ENCODE assay signal across 23 cellular contexts in genomic region chr4:138639018-138639876, GRCh38.
A peak's percentile ranks its signal among the peaks of the same experiment; 100 is the strongest.
DNase-seq lines count a peak whose midpoint lies in the region; ATAC-seq and TF ChIP-seq lines count a peak whose summit lies in the region.
"Had no signal": no experiment of that assay in that cellular context is flagged by ENCODE, and none has a peak within 500 bp of the region (broad histone marks: within the 10 kb centered on the region; RNA-seq: fewer than 3 reads in every experiment).

No MANE protein-coding gene starts in this region.

- dilution Hi-C loops in mammary epithelial cell (cut with HindIII; ENCODE audit: low sequenced_read_pairs), result no loop called here

- H3K4me1 Mint-ChIP-seq in immature natural killer cell, result no peaks in the 10 kb centered on the region
- H3K4me1 Mint-ChIP-seq: memory B cell; naive thymus-derived CD8-positive, alpha-beta T cell; stimulated activated naive CD8-positive, alpha-beta T cell treated with anti-CD3 and anti-CD28 coated beads, Interleukin-15, amount 100 ng/mL, for 72 hours had no signal

- H3K4me3 Mint-ChIP-seq in immature natural killer cell, result no peak overlapping the region
- H3K4me3 Mint-ChIP-seq: activated CD4-positive, alpha-beta memory T cell treated with anti-CD3 and anti-CD28 coated beads for 36 hours; memory B cell; naive thymus-derived CD8-positive, alpha-beta T cell; stimulated activated naive CD8-positive, alpha-beta T cell treated with anti-CD3 and anti-CD28 coated beads, Interleukin-15, amount 100 ng/mL, for 72 hours; T-helper 1 cell treated with Interleukin-12 subunit alpha and Interleukin-12 subunit beta and Interleukin-4 antibody, amounts not matched to agents 30 μg/mL and 1 μg/mL, for 36 hours had no signal

- H3K36me3 Mint-ChIP-seq in immature natural killer cell, result no peaks in the 10 kb centered on the region
- H3K36me3 Mint-ChIP-seq: activated CD4-positive, alpha-beta memory T cell treated with anti-CD3 and anti-CD28 coated beads for 36 hours; memory B cell; naive thymus-derived CD8-positive, alpha-beta T cell had no signal

- no peaks in the 10 kb centered on the region for H4K20me1 ChIP-seq in mammary epithelial cell (ENCODE audit: insufficient read depth, low read length)

- H3K9me3 Mint-ChIP-seq in immature natural killer cell, result peaks cover 0 to 17% (median 0%) of the 10 kb centered on the region in 6 donors
- H3K9me3 Mint-ChIP-seq: activated CD4-positive, alpha-beta memory T cell treated with anti-CD3 and anti-CD28 coated beads for 36 hours; T-helper 1 cell treated with Interleukin-12 subunit alpha and Interleukin-12 subunit beta and Interleukin-4 antibody, amounts not matched to agents 30 μg/mL and 1 μg/mL, for 36 hours had no signal

- H3K27ac ChIP-seq in mammary epithelial cell (ENCODE audit: insufficient read depth, low read depth, low read length) (no peak overlapping the region), WERI-Rb-1 (no peak overlapping the region)
- H3K27ac ChIP-seq: esophagus muscularis mucosa, parathyroid adenoma, upper lobe of right lung had no signal

- ATAC-seq in HG02678 (IDR thresholded peaks at IDR 0.05; ENCODE audit: unreplicated experiment), result no peak
- ATAC-seq: naive thymus-derived CD8-positive, alpha-beta T cell; stimulated activated naive CD8-positive, alpha-beta T cell treated with anti-CD3 and anti-CD28 coated beads, Interleukin-15, amount 100 ng/mL, for 72 hours; upper lobe of right lung had no signal

- CTCF ChIA-PET in mammary epithelial cell (lab: Charles Lee; ENCODE audit: low non-redundant PET), result no interaction called here

- H2AFZ ChIP-seq in mammary epithelial cell (ENCODE audit: low read depth, low read length), result no peak overlapping the region
- H2AFZ ChIP-seq: parathyroid adenoma had no signal

- H3K36me3 ChIP-seq in mammary epithelial cell (ENCODE audit: insufficient read depth, low read length), result no peaks in the 10 kb centered on the region
- no peaks in the 10 kb centered on the region for H3K36me3 ChIP-seq in WERI-Rb-1
- H3K36me3 ChIP-seq: esophagus muscularis mucosa, upper lobe of right lung had no signal

- DNase-seq in EH (ENCODE audit: low read depth) (peak; percentile 70), M059J (ENCODE audit: low read depth) (peak; percentile 44), mammary epithelial cell (peak; percentile 14), glomerular visceral epithelial cell (ENCODE audit: extremely low spot score) (peak; percentile 61), WERI-Rb-1 (no peak), SHP77 treated with DMSO at 0.1 percent for 48 hours (lab: John Stamatoyannopoulos, UW) (no peak), immature natural killer cell (no peak)
- DNase-seq: activated CD4-positive, alpha-beta memory T cell treated with anti-CD3 and anti-CD28 coated beads for 36 hours; activated naive CD4-positive, alpha-beta T cell treated with anti-CD3 and anti-CD28 coated beads, Interleukin-2, amount 50 U/mL, for 16 hours; activated T-cell treated with anti-CD3 and anti-CD28 coated beads, Interleukin-2, amount 50 U/mL, for 48 hours; H7; naive thymus-derived CD8-positive, alpha-beta T cell; NCI-H187; NCI-H510A; SHP77; stimulated activated CD4-positive, alpha-beta T cell treated with anti-CD3 and anti-CD28 coated beads, Interleukin-1b, Interleukin-23, amount 100 ng/mL, for 48 hours; stimulated activated naive CD8-positive, alpha-beta T cell treated with anti-CD3 and anti-CD28 coated beads, Interleukin-15, amount 100 ng/mL, for 72 hours; upper lobe of right lung had no signal

- H3K27me3 ChIP-seq in mammary epithelial cell (ENCODE audit: insufficient read depth, low read length) (no peaks in the 10 kb centered on the region), WERI-Rb-1 (ENCODE audit: insufficient read depth, low read depth, severe bottlenecking) (no peaks in the 10 kb centered on the region)
- H3K27me3 ChIP-seq: esophagus muscularis mucosa, upper lobe of right lung had no signal

- H3K4me3 ChIP-seq in mammary epithelial cell (replicated peaks in 1 of 3; ENCODE audit: insufficient read depth in 1 of 3, low read depth in 2 of 3, low read length in 3 of 3), result no peak overlapping the region
- H3K4me3 ChIP-seq in WERI-Rb-1 (ENCODE audit: low read depth, low read length), result no peak overlapping the region
- H3K4me3 ChIP-seq: esophagus muscularis mucosa, upper lobe of right lung had no signal

- WGBS in mammary epithelial cell (ENCODE audit: low coverage, missing lambda C conversion rate), result 61% methylated on average over 2 of the region's 2 CpGs

- H3K4me2 ChIP-seq in mammary epithelial cell (ENCODE audit: insufficient read depth, low read depth, low read length), result no peak overlapping the region

- H3K27me3 Mint-ChIP-seq in immature natural killer cell (ENCODE audit: low read depth in 3 of 3), result peaks cover 0 to 5% (median 0%) of the 10 kb centered on the region in 3 donors
- H3K27me3 Mint-ChIP-seq: activated CD4-positive, alpha-beta memory T cell treated with anti-CD3 and anti-CD28 coated beads for 36 hours had no signal

- no peak overlapping the region for H3K9ac ChIP-seq in mammary epithelial cell (ENCODE audit: insufficient read depth, low read length)
- H3K9ac ChIP-seq: parathyroid adenoma had no signal

- TF ChIP-seq CTCF in mammary epithelial cell (conservative IDR thresholded peaks at IDR 0.05 in 1 of 2, IDR thresholded peaks at IDR 0.05 in 1 of 2; ENCODE audit: extremely low read depth in 1 of 2, insufficient read depth in 1 of 2, low read depth in 1 of 2, low read length in 2 of 2) (no peak), WERI-Rb-1 (IDR thresholded peaks at IDR 0.05; ENCODE audit: low read depth, low read length) (no peak)

- BruUV-seq in mammary epithelial cell (replicated peaks; lab: Mats Ljungman, UMichigan), result no TSS peak

- H3K9me3 ChIP-seq in mammary epithelial cell (replicated peaks; ENCODE audit: insufficient read depth, low read length) (no peaks in the 10 kb centered on the region), WERI-Rb-1 (ENCODE audit: severe bottlenecking) (no peaks in the 10 kb centered on the region)
- H3K9me3 ChIP-seq: esophagus muscularis mucosa, upper lobe of right lung had no signal

- no peaks in the 10 kb centered on the region for H3K79me2 ChIP-seq in mammary epithelial cell (ENCODE audit: insufficient read depth, low read length)
- H3K79me2 ChIP-seq: parathyroid adenoma had no signal

- no peak overlapping the region for H3K27ac Mint-ChIP-seq in immature natural killer cell
- H3K27ac Mint-ChIP-seq: activated CD4-positive, alpha-beta memory T cell treated with anti-CD3 and anti-CD28 coated beads for 36 hours; memory B cell; naive thymus-derived CD8-positive, alpha-beta T cell; stimulated activated naive CD8-positive, alpha-beta T cell treated with anti-CD3 and anti-CD28 coated beads, Interleukin-15, amount 100 ng/mL, for 72 hours; T-helper 1 cell treated with Interleukin-12 subunit alpha and Interleukin-12 subunit beta and Interleukin-4 antibody, amounts not matched to agents 30 μg/mL and 1 μg/mL, for 36 hours had no signal

- intact Hi-C loops in mammary epithelial cell (cut with micrococcal nuclease), result no loop called here

- no peaks in the 10 kb centered on the region for H3K4me1 ChIP-seq in mammary epithelial cell (ENCODE audit: insufficient read depth, low read length)
- H3K4me1 ChIP-seq: esophagus muscularis mucosa, parathyroid adenoma, upper lobe of right lung had no signal

- in situ Hi-C loops in mammary epithelial cell (cut with MboI; ENCODE audit: low sequenced_read_pairs in 2 of 2), result no loop called here

Comparison
In these comparisons a context has a peak if more than half of its experiments do, and no peak if none do; other contexts are left out.
1. DNase-seq: peak in EH (single experiment), M059J (single experiment), mammary epithelial cell (single experiment) and glomerular visceral epithelial cell (single experiment); none in WERI-Rb-1 (single experiment), SHP77 treated with DMSO at 0.1 percent for 48 hours (single experiment) and immature natural killer cell (0 of 3).